ENCODE assay signal across 8 cellular contexts in genomic region chr9:124220551-124221451, GRCh38. TPM values are rescaled to one million over a fixed set of nuclear protein-coding genes. Genes with fewer than 3 reads are reported as not detected.
DNase-seq lines count a peak whose midpoint lies in the region; ATAC-seq and TF ChIP-seq lines count a peak whose summit lies in the region.

No MANE protein-coding gene starts in this region.

- H3K27me3 ChIP-seq in right cardiac atrium (ENCODE audit: control insufficient read depth, insufficient read depth) (no peaks in the 10 kb centered on the region), tibial nerve (no peaks in the 10 kb centered on the region), MM.1S (replicated peaks; ENCODE audit: insufficient read depth, low read length) (no peaks in the 10 kb centered on the region)

- TF ChIP-seq CTCF in VCaP (conservative IDR thresholded peaks at IDR 0.05) (no peak), tibial nerve (IDR thresholded peaks at IDR 0.05) (no peak), MM.1S (IDR thresholded peaks at IDR 0.05; ENCODE audit: low read length) (no peak)

- TF ChIP-seq POLR2A in tibial nerve (IDR thresholded peaks at IDR 0.05) = peak in 1 of 2 donors; percentile 28

- no peaks in the 10 kb centered on the region for H4K20me1 ChIP-seq in MM.1S (ENCODE audit: insufficient read depth, low read length)

- H3K4me1 ChIP-seq in right cardiac atrium (ENCODE audit: control insufficient read depth, insufficient read depth, low read length) (peaks cover 18% of the 10 kb centered on the region), tibial nerve (peaks cover 0 to 85% (median 57%) of the 10 kb centered on the region in 4 donors), MM.1S (ENCODE audit: low read length) (peaks cover 39% of the 10 kb centered on the region)

- 33% methylated on average over 10 of the region's 10 CpGs for WGBS in right cardiac atrium
- 37 to 42% methylated on average over 10 of the region's 10 CpGs for WGBS in tibial nerve, 2 donors

- H3K4me2 ChIP-seq in MM.1S (ENCODE audit: low read depth, low read length) = no peak overlapping the region

- H3K9me3 ChIP-seq in right cardiac atrium (ENCODE audit: control insufficient read depth, low read length) (no peaks in the 10 kb centered on the region), tibial nerve (no peaks in the 10 kb centered on the region), MM.1S (replicated peaks; ENCODE audit: insufficient read depth, low read length) (no peaks in the 10 kb centered on the region)

- DNase-seq in activated CD8-positive, alpha-beta memory T cell treated with anti-CD3 and anti-CD28 coated beads for 24 hours = peak; percentile 52
- DNase-seq in activated CD8-positive, alpha-beta memory T cell treated with anti-CD3 and anti-CD28 coated beads, Interleukin-2, amount 50 U/mL, for 4 hours = no peak
- peak in 1 of 3 donors; percentile 61 for DNase-seq in right cardiac atrium
- no peak for DNase-seq in tibial nerve (ENCODE audit: low spot score in 2 of 2)
- DNase-seq in MM.1S = no peak
- no peak for DNase-seq in retina

- H3K36me3 ChIP-seq in tibial nerve = no peaks in the 10 kb centered on the region
- H3K36me3 ChIP-seq in MM.1S (replicated peaks; ENCODE audit: insufficient read depth, low read length) = no peaks in the 10 kb centered on the region

- peak; percentile 56 to 76 for ATAC-seq in right cardiac atrium
- no peak for ATAC-seq in HG02571 (IDR thresholded peaks at IDR 0.05; ENCODE audit: unreplicated experiment)

- H3K27ac ChIP-seq in VCaP (peak overlapping the region; percentile 98), right cardiac atrium (ENCODE audit: low read length) (peak overlapping the region; percentile 0), tibial nerve (peak overlapping the region in 3 of 4 donors; percentile 68 to 83 (median 79)), MM.1S (ENCODE audit: low read length) (no peak overlapping the region)

- H2AFZ ChIP-seq in MM.1S (ENCODE audit: low read length) = no peak overlapping the region

- peak in 1 of 2 donors; percentile 78 for TF ChIP-seq EP300 in tibial nerve (IDR thresholded peaks at IDR 0.05)

- intact Hi-C loops in right cardiac atrium (cut with DNase I) = loop anchor here in 1 of 4 donors (5.0 kb wide), 1 partner anchor 36 kb away; the partner anchor contains the start of gene NEK6

- H3K4me3 ChIP-seq in right cardiac atrium (ENCODE audit: low read length) (no peak overlapping the region), tibial nerve (no peak overlapping the region), MM.1S (ENCODE audit: low read length) (no peak overlapping the region)

- H3F3A ChIP-seq in MM.1S (ENCODE audit: insufficient read depth, low read length) = peaks cover 33% of the 10 kb centered on the region

- no peaks in the 10 kb centered on the region for H3K9me2 ChIP-seq in MM.1S (replicated peaks; ENCODE audit: insufficient read depth, low read length)

- no peak overlapping the region for H3K9ac ChIP-seq in MM.1S (ENCODE audit: low read length)

- no peaks in the 10 kb centered on the region for H3K79me2 ChIP-seq in MM.1S (ENCODE audit: low read length)

RNA-seq across cellular contexts. Expression of gene NEK6, which starts 36.9 kb away (rescaled TPM):
- total RNA-seq in right cardiac atrium = 10 to 100 TPM; 12.0 to 19.2 (median 15.6) TPM
- 4.7 TPM for polyA plus RNA-seq in right cardiac atrium
- 10 to 100 TPM; 25.3 to 53.1 (median 43.3) TPM for total RNA-seq in tibial nerve
